In genomic region chr7:156121434-156121833, GRCh38 we compare ENCODE assay signal across 24 cellular contexts.
"Had no signal": no experiment of that assay in that cellular context is flagged by ENCODE, and none has a peak within 500 bp of the region (broad histone marks: within the 10 kb centered on the region; RNA-seq: fewer than 3 reads in every experiment).

No MANE protein-coding gene starts in this region.

- H3K27ac ChIP-seq: coronary artery, dorsolateral prefrontal cortex, esophagus muscularis mucosa, foreskin keratinocyte, gastroesophageal sphincter, heart left ventricle, hepatocyte, left ventricle myocardium inferior, lower lobe of right lung had no signal

- FAIRE-seq: colon, endothelial cell of umbilical vein, frontal cortex, keratinocyte had no signal

- H3K4me1 Mint-ChIP-seq: immature natural killer cell, mesothelial cell of epicardium had no signal

- H3K9me3 Mint-ChIP-seq: immature natural killer cell, mesothelial cell of epicardium had no signal

- H3K4me3 Mint-ChIP-seq: immature natural killer cell, mesothelial cell of epicardium had no signal

- H3K27ac Mint-ChIP-seq: immature natural killer cell, mesothelial cell of epicardium had no signal

- ATAC-seq: foreskin keratinocyte, gastroesophageal sphincter, heart left ventricle, left colon, left lobe of liver, lower lobe of right lung, mucosa of descending colon had no signal

- H3K4me1 ChIP-seq: esophagus muscularis mucosa, foreskin keratinocyte, gastroesophageal sphincter, heart left ventricle, left ventricle myocardium inferior, lower lobe of right lung had no signal

- H3K4me3 ChIP-seq: coronary artery, dorsolateral prefrontal cortex, esophagus muscularis mucosa, gastroesophageal sphincter, heart left ventricle, hepatocyte, left ventricle myocardium inferior, lower lobe of right lung, mucosa of descending colon had no signal

- DNase-seq: dermis blood vessel endothelial cell; dorsolateral prefrontal cortex; effector CD4-positive, alpha-beta T cell; effector memory CD4-positive, alpha-beta T cell; foreskin keratinocyte; heart left ventricle; hypothalamus; immature natural killer cell; kidney glomerular epithelial cell; left colon; left ventricle myocardium inferior; lower lobe of right lung; mesenchymal stem cell; mucosa of descending colon had no signal

- H3K36me3 ChIP-seq: esophagus muscularis mucosa, gastroesophageal sphincter, heart left ventricle, left ventricle myocardium inferior, lower lobe of right lung had no signal

- H3K9me3 ChIP-seq: esophagus muscularis mucosa, gastroesophageal sphincter, heart left ventricle, left ventricle myocardium inferior, lower lobe of right lung, mucosa of descending colon had no signal

- H3K36me3 Mint-ChIP-seq: immature natural killer cell, mesothelial cell of epicardium had no signal
